ENCODE assay signal across 8 cellular contexts in genomic region chr14:71320734-71321555, GRCh38. TPM values are rescaled to one million over a fixed set of nuclear protein-coding genes. Genes with fewer than 3 reads are reported as not detected.
DNase-seq lines count a peak whose midpoint lies in the region; ATAC-seq and TF ChIP-seq lines count a peak whose summit lies in the region.

No MANE protein-coding gene starts in this region.

- POLR2A ChIA-PET in OCI-LY7 (lab: Charles Lee) = interaction anchor here (0.6 to 1.5 kb wide), 11 partner anchors 11 to 558 kb away, joined by 3 to 8 read pairs (median 4); no protein-coding TSS in a partner anchor

- H3K4me3 ChIP-seq in OCI-LY7 (ENCODE audit: low read depth, low read length, poor library complexity, severe bottlenecking) (peak overlapping the region; percentile 92), fibroblast of the aortic adventitia (ENCODE audit: low read depth, low read length) (peak overlapping the region; percentile 83), stomach smooth muscle (ENCODE audit: low read length in 2 of 2) (peak overlapping the region; percentile 78 to 84)

- no peaks in the 10 kb centered on the region for H3K36me3 Mint-ChIP-seq in nephron progenitor cell (ENCODE audit: low read depth)

- H3K4me3 Mint-ChIP-seq in nephron progenitor cell = peak overlapping the region; percentile 93

- DNase-seq in SIG-M5 treated with dmso at 0.1 percent for 504 hours (lab: John Stamatoyannopoulos, UW; ENCODE audit: unreplicated experiment) (peak; percentile 7), SIG-M5 (lab: John Stamatoyannopoulos, UW) (no peak), OCI-LY7 (ENCODE audit: low spot score) (peak; percentile 73), fibroblast of the aortic adventitia (ENCODE audit: low read depth) (peak; percentile 51), nephron progenitor cell (peak; percentile 70)
- DNase-seq in activated effector memory CD4-positive, alpha-beta T cell treated with anti-CD3 and anti-CD28 coated beads, Interleukin-2, amount 50 U/mL, for 16 hours = peak; percentile 87

- H3K9me3 ChIP-seq in OCI-LY7 (ENCODE audit: low read length) (no peaks in the 10 kb centered on the region), stomach smooth muscle (ENCODE audit: control insufficient read depth in 2 of 2, low read length in 2 of 2) (no peaks in the 10 kb centered on the region)

- peak; percentile 24 for ATAC-seq in HG02981 (IDR thresholded peaks at IDR 0.05; ENCODE audit: unreplicated experiment)

- H3K27me3 ChIP-seq in stomach smooth muscle (ENCODE audit: control insufficient read depth in 1 of 2, insufficient read depth in 2 of 2, low read length in 2 of 2) = no peaks in the 10 kb centered on the region

- no peaks in the 10 kb centered on the region for H3K9me3 Mint-ChIP-seq in nephron progenitor cell

- intact Hi-C loops in OCI-LY7 (cut with micrococcal nuclease; ENCODE audit: unreplicated experiment) = loop anchor here (1.0 to 10.0 kb wide), 6 partner anchors 182 to 534 kb away; partner anchors contain the start of gene PCNX1

- BruUV-seq in OCI-LY7 (replicated peaks; lab: Mats Ljungman, UMichigan) = no TSS peak

- H3K27ac ChIP-seq in OCI-LY7 (ENCODE audit: low read depth, low read length, poor library complexity, severe bottlenecking) (peak overlapping the region; percentile 79), stomach smooth muscle (ENCODE audit: low read length) (peak overlapping the region; percentile 91)

- CTCF ChIA-PET in OCI-LY7 (lab: Charles Lee; ENCODE audit: unreplicated experiment) = no interaction called here

- H3K4me2 ChIP-seq in OCI-LY7 (ENCODE audit: low read length) = peak overlapping the region; percentile 80

- H2AFZ ChIP-seq in OCI-LY7 (ENCODE audit: low read length) = peak overlapping the region; percentile 70

- 0 out of 2 replicates have a peak, but pooled peaks cover 5% of the 10 kb centered on the region for H4K20me1 ChIP-seq in OCI-LY7 (ENCODE audit: insufficient read depth, low read length)

- H3K4me1 ChIP-seq in OCI-LY7 (ENCODE audit: insufficient read depth, low read length, poor library complexity, severe bottlenecking) = peaks cover 47% of the 10 kb centered on the region
- no peaks in the 10 kb centered on the region for H3K4me1 ChIP-seq in stomach smooth muscle (ENCODE audit: control insufficient read depth, insufficient read depth, low read length)

- H3K36me3 ChIP-seq in OCI-LY7 (ENCODE audit: insufficient read depth, low read length) (no peaks in the 10 kb centered on the region), stomach smooth muscle (ENCODE audit: control insufficient read depth in 2 of 2, insufficient read depth in 2 of 2, low read length in 2 of 2) (no peaks in the 10 kb centered on the region)

- H3K27ac Mint-ChIP-seq in nephron progenitor cell = peak overlapping the region; percentile 92

- H3K27me3 Mint-ChIP-seq in nephron progenitor cell (ENCODE audit: low read depth, poor library complexity) = peaks cover 5% of the 10 kb centered on the region

- H3K9ac ChIP-seq in stomach smooth muscle (ENCODE audit: low read length in 2 of 2) = peak overlapping the region; percentile 78 to 90

- peaks cover 49% of the 10 kb centered on the region for H3K79me2 ChIP-seq in OCI-LY7 (ENCODE audit: insufficient read depth, low read depth, low read length)

- H3K9me2 ChIP-seq in OCI-LY7 (ENCODE audit: insufficient read depth, low read length) = no peaks in the 10 kb centered on the region

- peaks cover 55% of the 10 kb centered on the region for H3K4me1 Mint-ChIP-seq in nephron progenitor cell

- TF ChIP-seq CTCF in OCI-LY7 (conservative IDR thresholded peaks at IDR 0.05; ENCODE audit: low read length) (peak; percentile 5; the same call in 1 of the 2 replicates), fibroblast of the aortic adventitia (IDR thresholded peaks at IDR 0.05; ENCODE audit: insufficient read depth, low read length) (no peak), nephron progenitor cell (IDR thresholded peaks at IDR 0.05) (no peak)

RNA-seq across cellular contexts. Expression of gene SIPA1L1, which starts 0.7 kb away (rescaled TPM):
- total RNA-seq in OCI-LY7 (2014; rRNA removed; shearing (Covaris generic)) = 15.6 and 21.8 TPM in 2 replicates
- total RNA-seq in OCI-LY7 (2022) = 63.7 and 64.6 TPM in 2 replicates
- total RNA-seq in fibroblast of the aortic adventitia (ENCODE audit: low replicate concordance) = 35.1 and 41.0 TPM in 2 replicates
